Comparison of ENCODE assay signal across 8 cellular contexts in genomic region chr12:40226652-40227051, GRCh38. TPM values are rescaled to one million over a fixed set of nuclear protein-coding genes. Genes with fewer than 3 reads are reported as not detected.
A peak's percentile ranks its signal among the peaks of the same experiment; 100 is the strongest.
DNase-seq lines count a peak whose midpoint lies in the region; ATAC-seq and TF ChIP-seq lines count a peak whose summit lies in the region.

No MANE protein-coding gene starts in this region.

- H3K9me3 ChIP-seq in muscle layer of duodenum (ENCODE audit: control insufficient read depth in 1 of 2, low read length in 2 of 2), result no peaks in the 10 kb centered on the region
- no peaks in the 10 kb centered on the region for H3K9me3 ChIP-seq in effector memory CD4-positive, alpha-beta T cell (ENCODE audit: control insufficient read depth, low read length)

- no TSS peak for BruUV-seq in MCF 10A (replicated peaks; lab: Mats Ljungman, UMichigan)

- CTCF ChIA-PET in MCF 10A (lab: Yijun Ruan, JAX), result interaction anchor here (0.7 kb wide), 1 partner anchor 17 kb away, joined by 4 read pairs; no protein-coding TSS in a partner anchor

- H3K36me3 ChIP-seq in muscle layer of duodenum (ENCODE audit: control insufficient read depth in 1 of 2, insufficient read depth in 2 of 2, low read length in 2 of 2), result no peaks in the 10 kb centered on the region
- no peaks in the 10 kb centered on the region for H3K36me3 ChIP-seq in effector memory CD4-positive, alpha-beta T cell (ENCODE audit: control insufficient read depth, insufficient read depth, low read length)

- H3K9me3 Mint-ChIP-seq in CD14-positive monocyte (no peaks in the 10 kb centered on the region), MCF 10A (ENCODE audit: unreplicated experiment) (no peaks in the 10 kb centered on the region)

- peak overlapping the region; percentile 90 to 92 for H3K4me3 ChIP-seq in muscle layer of duodenum (ENCODE audit: low read depth in 1 of 2, low read length in 2 of 2)
- H3K4me3 ChIP-seq in effector memory CD4-positive, alpha-beta T cell (ENCODE audit: insufficient read depth, low read depth, low read length, poor library complexity, severe bottlenecking), result no peak overlapping the region

- peak overlapping the region; percentile 89 to 98 for H3K4me3 Mint-ChIP-seq in CD14-positive monocyte
- H3K4me3 Mint-ChIP-seq in MCF 10A (ENCODE audit: unreplicated experiment), result peak overlapping the region; percentile 60

- H3K4me1 ChIP-seq in muscle layer of duodenum (ENCODE audit: control insufficient read depth in 1 of 2, insufficient read depth in 2 of 2, low read length in 2 of 2), result peaks cover 4 to 9% of the 10 kb centered on the region in 2 donors
- H3K4me1 ChIP-seq in effector memory CD4-positive, alpha-beta T cell (ENCODE audit: control insufficient read depth, insufficient read depth, low read length, poor library complexity, severe bottlenecking), result no peaks in the 10 kb centered on the region

- H3K27me3 Mint-ChIP-seq in CD14-positive monocyte (ENCODE audit: low read depth in 3 of 3), result peaks cover 0 to 3% (median 0%) of the 10 kb centered on the region in 3 donors
- H3K27me3 Mint-ChIP-seq in MCF 10A (ENCODE audit: insufficient read depth, unreplicated experiment), result no peaks in the 10 kb centered on the region

- POLR2A ChIA-PET in MCF 10A (lab: Yijun Ruan, JAX), result interaction anchor here (0.7 to 4.6 kb wide), 5 partner anchors 10 to 120 kb away, joined by 3 to 21 read pairs (median 3); no protein-coding TSS in a partner anchor

- intact Hi-C loops in CD14-positive monocyte (cut with micrococcal nuclease) (loop anchor here (5.0 kb wide), 3 partner anchors 69 to 119 kb away; partner anchors contain the start of gene SLC2A13 (in 1 of the 2)), MCF 10A (cut with micrococcal nuclease) (no loop called here)

- no peaks in the 10 kb centered on the region for H3K27me3 ChIP-seq in muscle layer of duodenum (ENCODE audit: low read depth, low read length)
- H3K27me3 ChIP-seq in effector memory CD4-positive, alpha-beta T cell (replicated peaks; ENCODE audit: control insufficient read depth, insufficient read depth, low read length, poor library complexity, severe bottlenecking), result no peaks in the 10 kb centered on the region

- no peak for TF ChIP-seq CTCF in CD14-positive monocyte (IDR thresholded peaks at IDR 0.05)
- no peak for TF ChIP-seq CTCF in MCF 10A (IDR thresholded peaks at IDR 0.05; ENCODE audit: unreplicated experiment)

- peak; percentile 60 for DNase-seq in CD14-positive monocyte (ENCODE audit: low spot score)
- peak; percentile 87 for DNase-seq in MCF 10A (ENCODE audit: unreplicated experiment)
- DNase-seq in iPS-NIHi7 (ENCODE audit: extremely low spot score), result no peak
- DNase-seq in NCI-H2227 (lab: John Stamatoyannopoulos, UW; ENCODE audit: unreplicated experiment), result no peak
- no peak for DNase-seq in effector memory CD4-positive, alpha-beta T cell
- DNase-seq in epidermal melanocyte (ENCODE audit: insufficient read length, low spot score), result no peak

- H3K27ac Mint-ChIP-seq in CD14-positive monocyte (peak overlapping the region; percentile 96 to 99 (median 98)), MCF 10A (ENCODE audit: low read depth, unreplicated experiment) (peak overlapping the region; percentile 36)

- ATAC-seq in HG03196 (IDR thresholded peaks at IDR 0.05; ENCODE audit: unreplicated experiment), result peak; percentile 34

- H3K4me1 Mint-ChIP-seq in CD14-positive monocyte (peaks cover 52% of the 10 kb centered on the region), MCF 10A (ENCODE audit: insufficient read depth, unreplicated experiment) (peaks cover 48% of the 10 kb centered on the region)

- peak overlapping the region; percentile 96 for H3K27ac ChIP-seq in muscle layer of duodenum (ENCODE audit: low read length)
- H3K27ac ChIP-seq in effector memory CD4-positive, alpha-beta T cell (ENCODE audit: insufficient read depth, low read length, poor library complexity, severe bottlenecking), result no peak overlapping the region

- H3K36me3 Mint-ChIP-seq in CD14-positive monocyte (peaks cover 22 to 34% of the 10 kb centered on the region in 2 donors), MCF 10A (ENCODE audit: insufficient read depth, unreplicated experiment) (no peaks in the 10 kb centered on the region)

RNA-seq across cellular contexts. Expression of gene LRRK2, which starts 1.9 kb away (rescaled TPM):
- polyA plus RNA-seq in CD14-positive monocyte, result 10 to 100 TPM; 47.7 to 47.9 TPM
- 4.2 and 4.5 TPM in 2 replicates for total RNA-seq in MCF 10A (2022)

Comparison
In these comparisons a context has a peak if more than half of its experiments do, and no peak if none do; other contexts are left out.
1. DNase-seq: peak in CD14-positive monocyte (single experiment) and MCF 10A (single experiment); none in iPS-NIHi7 (single experiment), NCI-H2227 (single experiment), effector memory CD4-positive, alpha-beta T cell (0 of 3) and epidermal melanocyte (single experiment).